25 cellular contexts compared by ENCODE assay signal in genomic region chr15:63992300-63992699, GRCh38. TPM values are rescaled to one million over a fixed set of nuclear protein-coding genes. Genes with fewer than 3 reads are reported as not detected.
DNase-seq lines count a peak whose midpoint lies in the region; ATAC-seq, FAIRE-seq and TF ChIP-seq lines count a peak whose summit lies in the region.
"Had no signal": no experiment of that assay in that cellular context is flagged by ENCODE, and none has a peak within 500 bp of the region (broad histone marks: within the 10 kb centered on the region; RNA-seq: fewer than 3 reads in every experiment).

No MANE protein-coding gene starts in this region.

- H3K36me3 ChIP-seq in BLaER1 treated with 17β-estradiol and CSF1 and Interleukin-3, amounts not matched to agents 10 nM and 100 nM = no peaks in the 10 kb centered on the region
- H3K36me3 ChIP-seq: brain microvascular endothelial cell, pancreas, SJSA1, tibial nerve, WERI-Rb-1 had no signal

- no peak overlapping the region for H2BK15ac ChIP-seq in H9 (ENCODE audit: low read depth, low read length)

- H3K23me2 ChIP-seq in H9 (ENCODE audit: insufficient read length, low read depth, low read length, poor library complexity, severe bottlenecking) = no peaks in the 10 kb centered on the region

- peaks cover 5% of the 10 kb centered on the region for H3K4me1 Mint-ChIP-seq in activated T-helper 17 cell treated with anti-CD3 and anti-CD28 coated beads, Interleukin-2, amount 50 U/mL, for 72 hours
- peaks cover 2% of the 10 kb centered on the region for H3K4me1 Mint-ChIP-seq in progenitor cell of endocrine pancreas (ENCODE audit: low read depth)
- peaks cover 2 to 9% of the 10 kb centered on the region in 2 experiments; a peak in 2 of 4 replicates for H3K4me1 Mint-ChIP-seq in H9
- peaks cover 22% of the 10 kb centered on the region for H3K4me1 Mint-ChIP-seq in activated CD4-positive, alpha-beta T cell treated with anti-CD3 and anti-CD28 coated beads, Interleukin-2, amount 10 ng/mL, durations not matched to agents 24 days and 14 days

- H2BK120ac ChIP-seq in H9 (ENCODE audit: low read depth, low read length, poor library complexity, severe bottlenecking) = no peak overlapping the region

- no peak for ATAC-seq in activated T-helper 17 cell treated with anti-CD3 and anti-CD28 coated beads, Interleukin-2, amount 50 U/mL, for 72 hours (replicated peaks)
- ATAC-seq in HG03025 (IDR thresholded peaks at IDR 0.05; ENCODE audit: low FRiP score, unreplicated experiment) = no peak
- ATAC-seq: pancreas had no signal

- H3K27me3 ChIP-seq in BLaER1 treated with 17β-estradiol and CSF1 and Interleukin-3, amounts not matched to agents 10 nM and 100 nM = no peaks in the 10 kb centered on the region
- no peaks in the 10 kb centered on the region; the same call in 1 of the 2 replicates for H3K27me3 ChIP-seq in H9 (ENCODE audit: insufficient read depth, low read length)
- H3K27me3 ChIP-seq: brain microvascular endothelial cell, pancreas, SJSA1, tibial nerve had no signal

- no peaks in the 10 kb centered on the region for H3K27me3 Mint-ChIP-seq in activated T-helper 17 cell treated with anti-CD3 and anti-CD28 coated beads, Interleukin-2, amount 50 U/mL, for 72 hours
- H3K27me3 Mint-ChIP-seq in progenitor cell of endocrine pancreas (no peaks in the 10 kb centered on the region), H9 (ENCODE audit: low read depth) (peaks cover 2% of the 10 kb centered on the region)
- H3K27me3 Mint-ChIP-seq in activated CD4-positive, alpha-beta T cell treated with anti-CD3 and anti-CD28 coated beads, Interleukin-2, amount 10 ng/mL, durations not matched to agents 24 days and 14 days = no peaks in the 10 kb centered on the region

- no peak overlapping the region for H3T11ph ChIP-seq in H9 (ENCODE audit: low read length)

- H2BK20ac ChIP-seq in H9 (ENCODE audit: low read depth, low read length, poor library complexity, severe bottlenecking) = no peak overlapping the region

- H3K14ac ChIP-seq in H9 (ENCODE audit: insufficient read depth, low read length) = no peak overlapping the region

- no peak overlapping the region for H2BK12ac ChIP-seq in H9 (ENCODE audit: insufficient read length, low read depth, low read length)

- H3K4me2 ChIP-seq in BLaER1 treated with 17β-estradiol and CSF1 and Interleukin-3, amounts not matched to agents 10 nM and 100 nM = peak overlapping the region; percentile 68 to 94 (median 81)
- H3K4me2 ChIP-seq in H9 (ENCODE audit: insufficient read depth, insufficient read length, low read length) = no peak overlapping the region

- intact Hi-C loops in activated CD4-positive, alpha-beta T cell treated with anti-CD3 and anti-CD28 coated beads, Interleukin-2, amount 10 ng/mL, durations not matched to agents 24 days and 14 days (cut with micrococcal nuclease) = no loop called here

- H3K9me3 ChIP-seq in BLaER1 treated with 17β-estradiol and CSF1 and Interleukin-3, amounts not matched to agents 10 nM and 100 nM (replicated peaks in 1 of 11) = no peaks in the 10 kb centered on the region
- no peaks in the 10 kb centered on the region for H3K9me3 ChIP-seq in H9 (ENCODE audit: control insufficient read depth, low read depth, low read length)
- H3K9me3 ChIP-seq: pancreas, SJSA1, tibial nerve had no signal

- no peak overlapping the region for H4K8ac ChIP-seq in H9 (replicated peaks; ENCODE audit: insufficient read length, low read depth, low read length)

- H2BK5ac ChIP-seq in H9 (ENCODE audit: insufficient read length, low read length) = no peak overlapping the region

- H3K27ac ChIP-seq in BLaER1 treated with 17β-estradiol and CSF1 and Interleukin-3, amounts not matched to agents 10 nM and 100 nM = 0 out of 22 replicates have a peak overlapping the region, but pooled peaks of 1 of the 11 experiments have one; percentile 4
- no peak overlapping the region for H3K27ac ChIP-seq in H9 (ENCODE audit: insufficient read length, low read depth, low read length)
- H3K27ac ChIP-seq: brain microvascular endothelial cell, pancreas, SJSA1, tibial nerve, WERI-Rb-1 had no signal

- no peak overlapping the region for H3K23ac ChIP-seq in H9 (ENCODE audit: insufficient read length, low read depth, low read length)

- FAIRE-seq in GM12891 (lab: Jason Lieb, UNC) = peak; percentile 80
- FAIRE-seq: endometrium, pancreas had no signal

- no peak overlapping the region for H3K9ac ChIP-seq in BLaER1 treated with 17β-estradiol and CSF1 and Interleukin-3, amounts not matched to agents 10 nM and 100 nM
- no peak overlapping the region for H3K9ac ChIP-seq in H9 (ENCODE audit: extremely low read depth, insufficient read length, low read length)

- DNase-seq in GM12891 (ENCODE audit: insufficient read length, low spot score) = no peak
- no peak for DNase-seq in progenitor cell of endocrine pancreas (ENCODE audit: low spot score, unreplicated experiment)
- no peak for DNase-seq in GM20000 (ENCODE audit: low spot score)
- no peak for DNase-seq in H9
- DNase-seq in activated CD4-positive, alpha-beta T cell treated with anti-CD3 and anti-CD28 coated beads, Interleukin-2, amount 10 ng/mL, durations not matched to agents 24 days and 14 days = no peak
- DNase-seq: activated CD4-positive, alpha-beta T cell treated with anti-CD3 and anti-CD28 coated beads, Interleukin-2, amount 50 U/mL, for 48 hours; activated gamma-delta T cell treated with Interleukin-2 at 50 U/mL for 16 hours; brain microvascular endothelial cell; Calu3; cortex of kidney; head of caudate nucleus; immature natural killer cell; NCI-H2107; NCI-H524 treated with DMSO at 0.1 percent for 48 hours; pancreas; stimulated activated naive CD4-positive, alpha-beta T cell treated with Interleukin-2 at 50 U/mL for 16 hours; T-helper 2 cell; WERI-Rb-1 had no signal

- no CpG with 5 or more reads among the region's 1 CpG for WGBS in H9 (ENCODE audit: extremely low coverage, insufficient read length, low lambda C conversion rate)

- peak overlapping the region; percentile 24 for H3K27ac Mint-ChIP-seq in activated T-helper 17 cell treated with anti-CD3 and anti-CD28 coated beads, Interleukin-2, amount 50 U/mL, for 72 hours
- H3K27ac Mint-ChIP-seq in progenitor cell of endocrine pancreas (peak overlapping the region; percentile 38), H9 (no peak overlapping the region)
- H3K27ac Mint-ChIP-seq in activated CD4-positive, alpha-beta T cell treated with anti-CD3 and anti-CD28 coated beads, Interleukin-2, amount 10 ng/mL, durations not matched to agents 24 days and 14 days = no peak overlapping the region

- no peaks in the 10 kb centered on the region for H3K9me3 Mint-ChIP-seq in activated T-helper 17 cell treated with anti-CD3 and anti-CD28 coated beads, Interleukin-2, amount 50 U/mL, for 72 hours
- H3K9me3 Mint-ChIP-seq in progenitor cell of endocrine pancreas (ENCODE audit: low read depth) (no peaks in the 10 kb centered on the region), H9 (no peaks in the 10 kb centered on the region)
- no peaks in the 10 kb centered on the region for H3K9me3 Mint-ChIP-seq in activated CD4-positive, alpha-beta T cell treated with anti-CD3 and anti-CD28 coated beads, Interleukin-2, amount 10 ng/mL, durations not matched to agents 24 days and 14 days
- H3K9me3 Mint-ChIP-seq: immature natural killer cell had no signal

- H2AFZ ChIP-seq in H9 (ENCODE audit: low read length) = no peak overlapping the region

- peaks cover 35 to 63% (median 40%) of the 10 kb centered on the region in 10 experiments for H3K4me1 ChIP-seq in BLaER1 treated with 17β-estradiol and CSF1 and Interleukin-3, amounts not matched to agents 10 nM and 100 nM
- no peaks in the 10 kb centered on the region for H3K4me1 ChIP-seq in H9 (ENCODE audit: insufficient read depth, low read length)
- H3K4me1 ChIP-seq: SJSA1 had no signal

- H2AK5ac ChIP-seq in H9 (ENCODE audit: insufficient read length, low read length) = no peak overlapping the region

- no peak overlapping the region for H4K91ac ChIP-seq in H9 (ENCODE audit: insufficient read length, low read depth, low read length)

- no peak for TF ChIP-seq CTCF in progenitor cell of endocrine pancreas (IDR thresholded peaks at IDR 0.05; ENCODE audit: unreplicated experiment)
- TF ChIP-seq CTCF in GM20000 (IDR thresholded peaks at IDR 0.05; ENCODE audit: extremely low read depth, missing control alignments) = no peak
- no peak for TF ChIP-seq CTCF in H9 (conservative IDR thresholded peaks at IDR 0.05)

- TF ChIP-seq POLR2A in GM12891 (IDR thresholded peaks at IDR 0.05; ENCODE audit: low read depth, low read length) = no peak

- H3K4me3 ChIP-seq in BLaER1 treated with 17β-estradiol and CSF1 and Interleukin-3, amounts not matched to agents 10 nM and 100 nM = no peak overlapping the region
- H3K4me3 ChIP-seq: lung, pancreas, SJSA1, tibial nerve had no signal

- no peak overlapping the region for H3K4me3 Mint-ChIP-seq in activated T-helper 17 cell treated with anti-CD3 and anti-CD28 coated beads, Interleukin-2, amount 50 U/mL, for 72 hours
- H3K4me3 Mint-ChIP-seq in progenitor cell of endocrine pancreas (ENCODE audit: low read depth) (no peak overlapping the region), H9 (no peak overlapping the region)
- no peak overlapping the region for H3K4me3 Mint-ChIP-seq in activated CD4-positive, alpha-beta T cell treated with anti-CD3 and anti-CD28 coated beads, Interleukin-2, amount 10 ng/mL, durations not matched to agents 24 days and 14 days
- H3K4me3 Mint-ChIP-seq: immature natural killer cell had no signal

- no peaks in the 10 kb centered on the region for H3K79me2 ChIP-seq in H9 (ENCODE audit: insufficient read depth, low read length)

- no peaks in the 10 kb centered on the region; a peak in 1 of 22 replicates for H4K20me1 ChIP-seq in BLaER1 treated with 17β-estradiol and CSF1 and Interleukin-3, amounts not matched to agents 10 nM and 100 nM
- H4K20me1 ChIP-seq in H9 (ENCODE audit: control insufficient read depth, insufficient read depth, insufficient read length) = no peaks in the 10 kb centered on the region

- no peak overlapping the region for H3K18ac ChIP-seq in H9 (ENCODE audit: insufficient read length, low read depth, low read length)

- no peak overlapping the region for H4K5ac ChIP-seq in H9 (ENCODE audit: insufficient read length, low read depth, low read length)

- no peak overlapping the region for H3K56ac ChIP-seq in H9 (ENCODE audit: insufficient read length, low read depth, low read length)

- no peaks in the 10 kb centered on the region for H3K36me3 Mint-ChIP-seq in activated T-helper 17 cell treated with anti-CD3 and anti-CD28 coated beads, Interleukin-2, amount 50 U/mL, for 72 hours (ENCODE audit: low read depth)
- H3K36me3 Mint-ChIP-seq in progenitor cell of endocrine pancreas (ENCODE audit: insufficient read depth) (no peaks in the 10 kb centered on the region), H9 (ENCODE audit: insufficient read depth in 1 of 3, low read depth in 3 of 3) (no peaks in the 10 kb centered on the region)
- H3K36me3 Mint-ChIP-seq in activated CD4-positive, alpha-beta T cell treated with anti-CD3 and anti-CD28 coated beads, Interleukin-2, amount 10 ng/mL, durations not matched to agents 24 days and 14 days (ENCODE audit: low read depth) = no peaks in the 10 kb centered on the region
- H3K36me3 Mint-ChIP-seq: immature natural killer cell had no signal

- H3K4ac ChIP-seq in H9 (ENCODE audit: low read depth, low read length) = no peak overlapping the region

- H3K79me1 ChIP-seq in H9 (ENCODE audit: insufficient read depth, low read depth, low read length, poor library complexity, severe bottlenecking) = no peaks in the 10 kb centered on the region

RNA-seq across cellular contexts. Expression of gene DAPK2, which starts 54.0 kb away (rescaled TPM):
- polyA plus RNA-seq in GM12891 (2012; ENCODE audit: low read depth, missing spikeins) = 6.0 TPM
- total RNA-seq in activated T-helper 17 cell treated with anti-CD3 and anti-CD28 coated beads, Interleukin-2, amount 50 U/mL, for 72 hours = 10 to 100 TPM in 1 of 2 donors, under 1 TPM in 1; 0.82 to 10.6 TPM
- total RNA-seq in progenitor cell of endocrine pancreas (2.0 and 3.2 TPM in 2 replicates), H9 (2021) (3.5 and 4.6 TPM in 2 replicates)
- total RNA-seq in activated CD4-positive, alpha-beta T cell treated with anti-CD3 and anti-CD28 coated beads, Interleukin-2, amount 10 ng/mL, durations not matched to agents 24 days and 14 days = 3.7 and 4.3 TPM in 2 replicates

Comparison
In these comparisons a context has a peak if more than half of its experiments do, and no peak if none do; other contexts are left out.
1. H3K27ac Mint-ChIP-seq: peak in activated T-helper 17 cell treated with anti-CD3 and anti-CD28 coated beads, Interleukin-2, amount 50 U/mL, for 72 hours (single experiment) and progenitor cell of endocrine pancreas (single experiment); none in H9 (0 of 3) and activated CD4-positive, alpha-beta T cell treated with anti-CD3 and anti-CD28 coated beads, Interleukin-2, amount 10 ng/mL, durations not matched to agents 24 days and 14 days (single experiment).